Comparison of ENCODE assay signal across 1 cellular context in the genomic region with DNA sequence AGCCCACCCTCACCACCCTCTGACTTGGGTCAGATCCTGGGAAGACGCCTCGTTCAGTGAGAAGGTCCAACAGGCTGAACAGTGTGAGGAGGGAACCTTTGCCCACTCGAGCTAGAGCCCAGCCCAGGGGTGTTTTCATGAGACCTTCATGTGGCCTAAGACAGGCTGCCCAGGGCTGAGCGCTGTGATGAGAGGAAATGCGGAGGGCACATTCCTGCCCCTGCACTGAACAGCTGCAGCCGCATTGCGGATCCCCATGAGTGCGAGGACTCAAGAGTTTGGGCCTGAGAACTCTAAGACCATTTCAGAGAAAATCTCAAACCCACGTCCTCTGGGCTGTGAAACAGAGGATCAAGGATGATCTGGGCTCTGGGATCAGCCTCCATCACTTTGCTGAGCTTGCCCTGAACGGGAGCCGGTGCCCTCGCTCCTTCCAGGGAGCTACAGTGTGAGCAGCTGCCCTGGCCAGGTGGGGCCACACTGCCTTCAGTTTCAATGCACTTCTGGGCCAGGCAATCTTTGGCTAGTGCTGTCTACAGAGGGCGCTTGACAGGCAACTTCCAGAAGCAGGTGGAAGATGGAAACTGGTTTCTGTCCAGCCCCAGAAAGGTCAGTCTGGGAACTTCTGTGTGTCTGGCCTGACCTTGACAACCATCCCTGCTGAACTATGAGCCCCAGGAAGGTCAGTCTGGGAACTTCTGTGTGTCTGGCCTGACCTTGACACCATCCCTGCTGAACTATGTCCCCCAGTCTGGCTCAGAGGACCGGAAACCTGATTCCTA.
TF ChIP-seq lines count a peak whose summit lies in the region.

No MANE protein-coding gene starts in this region.

TF ChIP-seq in HepG2, 621 proteins besides CTCF, POLR2A, EP300 and RAD21 (continued from another document and continues in another):
- TF ChIP-seq, protein P1, sequence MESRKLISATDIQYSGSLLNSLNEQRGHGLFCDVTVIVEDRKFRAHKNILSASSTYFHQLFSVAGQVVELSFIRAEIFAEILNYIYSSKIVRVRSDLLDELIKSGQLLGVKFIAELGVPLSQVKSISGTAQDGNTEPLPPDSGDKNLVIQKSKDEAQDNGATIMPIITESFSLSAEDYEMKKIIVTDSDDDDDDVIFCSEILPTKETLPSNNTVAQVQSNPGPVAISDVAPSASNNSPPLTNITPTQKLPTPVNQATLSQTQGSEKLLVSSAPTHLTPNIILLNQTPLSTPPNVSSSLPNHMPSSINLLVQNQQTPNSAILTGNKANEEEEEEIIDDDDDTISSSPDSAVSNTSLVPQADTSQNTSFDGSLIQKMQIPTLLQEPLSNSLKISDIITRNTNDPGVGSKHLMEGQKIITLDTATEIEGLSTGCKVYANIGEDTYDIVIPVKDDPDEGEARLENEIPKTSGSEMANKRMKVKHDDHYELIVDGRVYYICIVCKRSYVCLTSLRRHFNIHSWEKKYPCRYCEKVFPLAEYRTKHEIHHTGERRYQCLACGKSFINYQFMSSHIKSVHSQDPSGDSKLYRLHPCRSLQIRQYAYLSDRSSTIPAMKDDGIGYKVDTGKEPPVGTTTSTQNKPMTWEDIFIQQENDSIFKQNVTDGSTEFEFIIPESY (CRISPR knock-in tag; IDR thresholded peaks at IDR 0.05) = no peak
- TF ChIP-seq GABPB1 (CRISPR knock-in tag; IDR thresholded peaks at IDR 0.05) (peak; percentile 91), NR2F2 (IDR thresholded peaks at IDR 0.05; ENCODE audit: borderline replicate concordance, low read depth) (peak; percentile 65; the same call in 1 of the 2 replicates), MYNN (CRISPR knock-in tag; IDR thresholded peaks at IDR 0.05; ENCODE audit: low read depth) (no peak), STAT5B (CRISPR knock-in tag; IDR thresholded peaks at IDR 0.05) (no peak), FOXM1 (CRISPR knock-in tag; IDR thresholded peaks at IDR 0.05) (no peak), FOXO1 (CRISPR knock-in tag; IDR thresholded peaks at IDR 0.05) (peak; percentile 24; the same call in 1 of the 2 replicates), MED8 (CRISPR knock-in tag; IDR thresholded peaks at IDR 0.05; ENCODE audit: insufficient replicate concordance) (no peak), HOXA5 (CRISPR knock-in tag; IDR thresholded peaks at IDR 0.05) (no peak), MAFF (IDR thresholded peaks at IDR 0.05; ENCODE audit: low read depth, low read length) (no peak), ZNF292 (CRISPR knock-in tag; IDR thresholded peaks at IDR 0.05; ENCODE audit: borderline replicate concordance, low read depth) (peak; percentile 80; the same call in 1 of the 2 replicates), ZNF33B (CRISPR knock-in tag; IDR thresholded peaks at IDR 0.05) (no peak), HOXA9 (CRISPR knock-in tag; IDR thresholded peaks at IDR 0.05; ENCODE audit: borderline replicate concordance) (no peak), ZNF841 (CRISPR knock-in tag; IDR thresholded peaks at IDR 0.05; ENCODE audit: borderline replicate concordance) (no peak), ZNF10 (CRISPR knock-in tag; IDR thresholded peaks at IDR 0.05; ENCODE audit: borderline replicate concordance, low read depth) (no peak), RFX3 (CRISPR knock-in tag; IDR thresholded peaks at IDR 0.05) (no peak), HDAC1 (CRISPR knock-in tag; IDR thresholded peaks at IDR 0.05) (peak; percentile 90), ZBTB8A (CRISPR knock-in tag; IDR thresholded peaks at IDR 0.05; ENCODE audit: borderline replicate concordance, low read depth) (no peak), ISL2 (CRISPR knock-in tag; IDR thresholded peaks at IDR 0.05) (peak; percentile 69), SETDB1 (CRISPR knock-in tag; IDR thresholded peaks at IDR 0.05; ENCODE audit: borderline replicate concordance) (no peak), ZFP90 (CRISPR knock-in tag; IDR thresholded peaks at IDR 0.05; ENCODE audit: borderline replicate concordance) (no peak), ZSCAN30 (CRISPR knock-in tag; IDR thresholded peaks at IDR 0.05) (no peak), MXI1 (IDR thresholded peaks at IDR 0.05; ENCODE audit: borderline replicate concordance, low read depth, low read length) (peak; percentile 83; the same call in 1 of the 3 replicates)
- TF ChIP-seq, protein P2, sequence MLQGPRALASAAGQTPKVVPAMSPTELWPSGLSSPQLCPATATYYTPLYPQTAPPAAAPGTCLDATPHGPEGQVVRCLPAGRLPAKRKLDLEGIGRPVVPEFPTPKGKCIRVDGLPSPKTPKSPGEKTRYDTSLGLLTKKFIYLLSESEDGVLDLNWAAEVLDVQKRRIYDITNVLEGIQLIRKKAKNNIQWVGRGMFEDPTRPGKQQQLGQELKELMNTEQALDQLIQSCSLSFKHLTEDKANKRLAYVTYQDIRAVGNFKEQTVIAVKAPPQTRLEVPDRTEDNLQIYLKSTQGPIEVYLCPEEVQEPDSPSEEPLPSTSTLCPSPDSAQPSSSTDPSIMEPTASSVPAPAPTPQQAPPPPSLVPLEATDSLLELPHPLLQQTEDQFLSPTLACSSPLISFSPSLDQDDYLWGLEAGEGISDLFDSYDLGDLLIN (CRISPR knock-in tag; IDR thresholded peaks at IDR 0.05; ENCODE audit: borderline replicate concordance) = no peak
- TF ChIP-seq, protein P3, sequence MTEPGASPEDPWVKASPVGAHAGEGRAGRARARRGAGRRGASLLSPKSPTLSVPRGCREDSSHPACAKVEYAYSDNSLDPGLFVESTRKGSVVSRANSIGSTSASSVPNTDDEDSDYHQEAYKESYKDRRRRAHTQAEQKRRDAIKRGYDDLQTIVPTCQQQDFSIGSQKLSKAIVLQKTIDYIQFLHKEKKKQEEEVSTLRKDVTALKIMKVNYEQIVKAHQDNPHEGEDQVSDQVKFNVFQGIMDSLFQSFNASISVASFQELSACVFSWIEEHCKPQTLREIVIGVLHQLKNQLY (CRISPR knock-in tag; IDR thresholded peaks at IDR 0.05) = no peak
- TF ChIP-seq, protein P4, sequence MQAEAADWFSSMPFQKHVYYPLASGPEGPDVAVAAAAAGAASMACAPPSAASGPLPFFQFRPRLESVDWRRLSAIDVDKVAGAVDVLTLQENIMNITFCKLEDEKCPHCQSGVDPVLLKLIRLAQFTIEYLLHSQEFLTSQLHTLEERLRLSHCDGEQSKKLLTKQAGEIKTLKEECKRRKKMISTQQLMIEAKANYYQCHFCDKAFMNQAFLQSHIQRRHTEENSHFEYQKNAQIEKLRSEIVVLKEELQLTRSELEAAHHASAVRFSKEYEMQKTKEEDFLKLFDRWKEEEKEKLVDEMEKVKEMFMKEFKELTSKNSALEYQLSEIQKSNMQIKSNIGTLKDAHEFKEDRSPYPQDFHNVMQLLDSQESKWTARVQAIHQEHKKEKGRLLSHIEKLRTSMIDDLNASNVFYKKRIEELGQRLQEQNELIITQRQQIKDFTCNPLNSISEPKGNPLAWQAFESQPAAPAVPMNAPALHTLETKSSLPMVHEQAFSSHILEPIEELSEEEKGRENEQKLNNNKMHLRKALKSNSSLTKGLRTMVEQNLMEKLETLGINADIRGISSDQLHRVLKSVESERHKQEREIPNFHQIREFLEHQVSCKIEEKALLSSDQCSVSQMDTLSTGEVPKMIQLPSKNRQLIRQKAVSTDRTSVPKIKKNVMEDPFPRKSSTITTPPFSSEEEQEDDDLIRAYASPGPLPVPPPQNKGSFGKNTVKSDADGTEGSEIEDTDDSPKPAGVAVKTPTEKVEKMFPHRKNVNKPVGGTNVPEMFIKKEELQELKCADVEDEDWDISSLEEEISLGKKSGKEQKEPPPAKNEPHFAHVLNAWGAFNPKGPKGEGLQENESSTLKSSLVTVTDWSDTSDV (CRISPR knock-in tag; IDR thresholded peaks at IDR 0.05) = no peak
- TF ChIP-seq, protein P5, sequence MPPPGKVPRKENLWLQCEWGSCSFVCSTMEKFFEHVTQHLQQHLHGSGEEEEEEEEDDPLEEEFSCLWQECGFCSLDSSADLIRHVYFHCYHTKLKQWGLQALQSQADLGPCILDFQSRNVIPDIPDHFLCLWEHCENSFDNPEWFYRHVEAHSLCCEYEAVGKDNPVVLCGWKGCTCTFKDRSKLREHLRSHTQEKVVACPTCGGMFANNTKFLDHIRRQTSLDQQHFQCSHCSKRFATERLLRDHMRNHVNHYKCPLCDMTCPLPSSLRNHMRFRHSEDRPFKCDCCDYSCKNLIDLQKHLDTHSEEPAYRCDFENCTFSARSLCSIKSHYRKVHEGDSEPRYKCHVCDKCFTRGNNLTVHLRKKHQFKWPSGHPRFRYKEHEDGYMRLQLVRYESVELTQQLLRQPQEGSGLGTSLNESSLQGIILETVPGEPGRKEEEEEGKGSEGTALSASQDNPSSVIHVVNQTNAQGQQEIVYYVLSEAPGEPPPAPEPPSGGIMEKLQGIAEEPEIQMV (CRISPR knock-in tag; IDR thresholded peaks at IDR 0.05; ENCODE audit: low read depth) = 0 out of 2 replicates have a peak, but pooled peaks have one; percentile 52
- TF ChIP-seq, protein P6, sequence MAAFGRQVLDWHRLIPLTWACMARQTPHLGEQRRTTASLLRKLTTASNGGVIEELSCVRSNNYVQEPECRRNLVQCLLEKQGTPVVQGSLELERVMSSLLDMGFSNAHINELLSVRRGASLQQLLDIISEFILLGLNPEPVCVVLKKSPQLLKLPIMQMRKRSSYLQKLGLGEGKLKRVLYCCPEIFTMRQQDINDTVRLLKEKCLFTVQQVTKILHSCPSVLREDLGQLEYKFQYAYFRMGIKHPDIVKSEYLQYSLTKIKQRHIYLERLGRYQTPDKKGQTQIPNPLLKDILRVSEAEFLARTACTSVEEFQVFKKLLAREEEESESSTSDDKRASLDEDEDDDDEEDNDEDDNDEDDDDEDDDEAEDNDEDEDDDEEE (CRISPR knock-in tag; IDR thresholded peaks at IDR 0.05) = no peak
- TF ChIP-seq, protein P7, sequence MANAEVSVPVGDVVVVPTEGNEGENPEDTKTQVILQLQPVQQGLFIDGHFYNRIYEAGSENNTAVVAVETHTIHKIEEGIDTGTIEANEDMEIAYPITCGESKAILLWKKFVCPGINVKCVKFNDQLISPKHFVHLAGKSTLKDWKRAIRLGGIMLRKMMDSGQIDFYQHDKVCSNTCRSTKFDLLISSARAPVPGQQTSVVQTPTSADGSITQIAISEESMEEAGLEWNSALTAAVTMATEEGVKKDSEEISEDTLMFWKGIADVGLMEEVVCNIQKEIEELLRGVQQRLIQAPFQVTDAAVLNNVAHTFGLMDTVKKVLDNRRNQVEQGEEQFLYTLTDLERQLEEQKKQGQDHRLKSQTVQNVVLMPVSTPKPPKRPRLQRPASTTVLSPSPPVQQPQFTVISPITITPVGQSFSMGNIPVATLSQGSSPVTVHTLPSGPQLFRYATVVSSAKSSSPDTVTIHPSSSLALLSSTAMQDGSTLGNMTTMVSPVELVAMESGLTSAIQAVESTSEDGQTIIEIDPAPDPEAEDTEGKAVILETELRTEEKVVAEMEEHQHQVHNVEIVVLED (CRISPR knock-in tag; IDR thresholded peaks at IDR 0.05; ENCODE audit: borderline replicate concordance) = peak; percentile 38; the same call in 1 of the 2 replicates
- TF ChIP-seq, protein P8, sequence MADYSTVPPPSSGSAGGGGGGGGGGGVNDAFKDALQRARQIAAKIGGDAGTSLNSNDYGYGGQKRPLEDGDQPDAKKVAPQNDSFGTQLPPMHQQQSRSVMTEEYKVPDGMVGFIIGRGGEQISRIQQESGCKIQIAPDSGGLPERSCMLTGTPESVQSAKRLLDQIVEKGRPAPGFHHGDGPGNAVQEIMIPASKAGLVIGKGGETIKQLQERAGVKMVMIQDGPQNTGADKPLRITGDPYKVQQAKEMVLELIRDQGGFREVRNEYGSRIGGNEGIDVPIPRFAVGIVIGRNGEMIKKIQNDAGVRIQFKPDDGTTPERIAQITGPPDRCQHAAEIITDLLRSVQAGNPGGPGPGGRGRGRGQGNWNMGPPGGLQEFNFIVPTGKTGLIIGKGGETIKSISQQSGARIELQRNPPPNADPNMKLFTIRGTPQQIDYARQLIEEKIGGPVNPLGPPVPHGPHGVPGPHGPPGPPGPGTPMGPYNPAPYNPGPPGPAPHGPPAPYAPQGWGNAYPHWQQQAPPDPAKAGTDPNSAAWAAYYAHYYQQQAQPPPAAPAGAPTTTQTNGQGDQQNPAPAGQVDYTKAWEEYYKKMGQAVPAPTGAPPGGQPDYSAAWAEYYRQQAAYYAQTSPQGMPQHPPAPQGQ (CRISPR knock-in tag; IDR thresholded peaks at IDR 0.05; ENCODE audit: borderline replicate concordance) = no peak
- TF ChIP-seq, protein P9, sequence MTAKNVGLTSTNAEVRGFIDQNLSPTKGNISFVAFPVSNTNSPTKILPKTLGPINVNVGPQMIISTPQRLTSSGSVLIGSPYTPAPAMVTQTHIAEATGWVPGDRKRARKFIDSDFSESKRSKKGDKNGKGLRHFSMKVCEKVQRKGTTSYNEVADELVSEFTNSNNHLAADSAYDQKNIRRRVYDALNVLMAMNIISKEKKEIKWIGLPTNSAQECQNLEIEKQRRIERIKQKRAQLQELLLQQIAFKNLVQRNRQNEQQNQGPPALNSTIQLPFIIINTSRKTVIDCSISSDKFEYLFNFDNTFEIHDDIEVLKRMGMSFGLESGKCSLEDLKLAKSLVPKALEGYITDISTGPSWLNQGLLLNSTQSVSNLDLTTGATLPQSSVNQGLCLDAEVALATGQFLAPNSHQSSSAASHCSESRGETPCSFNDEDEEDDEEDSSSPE (CRISPR knock-in tag; IDR thresholded peaks at IDR 0.05) = no peak; the same call in 1 of the 2 replicates
